In genomic region chr4:139420652-139421051, GRCh38 we compare ENCODE assay signal across 15 cellular contexts. TPM values are rescaled to one million over a fixed set of nuclear protein-coding genes. Genes with fewer than 3 reads are reported as not detected.
DNase-seq lines count a peak whose midpoint lies in the region; ATAC-seq and TF ChIP-seq lines count a peak whose summit lies in the region.
"Had no signal": no experiment of that assay in that cellular context is flagged by ENCODE, and none has a peak within 500 bp of the region (broad histone marks: within the 10 kb centered on the region; RNA-seq: fewer than 3 reads in every experiment).

No MANE protein-coding gene starts in this region.

- peak; percentile 63 for ATAC-seq in left lobe of liver
- ATAC-seq in GM21381 (IDR thresholded peaks at IDR 0.05; ENCODE audit: unreplicated experiment) = no peak

- intact Hi-C loops in left ventricle myocardium inferior (cut with micrococcal nuclease) = no loop called here

- peaks cover 7% of the 10 kb centered on the region for H3K4me1 ChIP-seq in left ventricle myocardium inferior
- peaks cover 0 to 8% of the 10 kb centered on the region in 2 donors for H3K4me1 ChIP-seq in right atrium auricular region
- peaks cover 33% of the 10 kb centered on the region for H3K4me1 ChIP-seq in SJCRH30

- H3K9me3 ChIP-seq in left ventricle myocardium inferior (replicated peaks) (peaks cover 25% of the 10 kb centered on the region), right atrium auricular region (no peaks in the 10 kb centered on the region), SJCRH30 (replicated peaks) (no peaks in the 10 kb centered on the region; the same call in 1 of the 2 replicates)

- TF ChIP-seq CTCF in left ventricle myocardium inferior (IDR thresholded peaks at IDR 0.05; ENCODE audit: borderline replicate concordance) = no peak
- no peak for TF ChIP-seq CTCF in right atrium auricular region (IDR thresholded peaks at IDR 0.05)

- H3K27ac ChIP-seq in left ventricle myocardium inferior (replicated peaks) = peak overlapping the region; percentile 60
- H3K27ac ChIP-seq in right atrium auricular region = no peak overlapping the region
- H3K27ac ChIP-seq in SJCRH30 = peak overlapping the region; percentile 96

- DNase-seq in left ventricle myocardium inferior (no peak), right atrium auricular region (ENCODE audit: low spot score) (no peak), SJCRH30 (no peak), left lobe of liver (ENCODE audit: low spot score) (no peak), GOT3 (lab: John Stamatoyannopoulos, UW) (no peak), iPS-NIHi7 (ENCODE audit: extremely low spot score) (no peak)
- DNase-seq: CD4-positive, CD25-positive, alpha-beta regulatory T cell; HCEC 1CT; MV-4-11; NCI-H1417; NCI-H187 treated with DMSO at 0.1 percent for 48 hours; NCI-H446; NCI-H69; SHP77 had no signal

- H3K4me3 ChIP-seq in left ventricle myocardium inferior = no peak overlapping the region
- H3K4me3 ChIP-seq in right atrium auricular region = no peak overlapping the region
- H3K4me3 ChIP-seq in SJCRH30 = no peak overlapping the region

- H3K36me3 ChIP-seq in left ventricle myocardium inferior (no peaks in the 10 kb centered on the region), right atrium auricular region (no peaks in the 10 kb centered on the region), SJCRH30 (0 out of 2 replicates have a peak, but pooled peaks cover 3% of the 10 kb centered on the region)

- H3K27me3 ChIP-seq in left ventricle myocardium inferior (ENCODE audit: low read depth) = no peaks in the 10 kb centered on the region
- no peaks in the 10 kb centered on the region for H3K27me3 ChIP-seq in right atrium auricular region
- H3K27me3 ChIP-seq in SJCRH30 = no peaks in the 10 kb centered on the region

RNA-seq across cellular contexts. Expression of gene RAB33B, which starts 33.3 kb away (rescaled TPM):
- total RNA-seq in left ventricle myocardium inferior (6.1 TPM), right atrium auricular region (1 to 10 TPM; 7.1 to 8.5 TPM), left lobe of liver (12.4 TPM)
- total RNA-seq in SJCRH30 (2014; rRNA removed; shearing (Covaris generic)) = 7.7 and 8.4 TPM in 2 replicates

Comparison
In these comparisons a context has a peak if more than half of its experiments do, and no peak if none do; other contexts are left out.
1. H3K27ac ChIP-seq: peak in left ventricle myocardium inferior (single experiment) and SJCRH30 (single experiment); none in right atrium auricular region (0 of 2).